28 cellular contexts compared by ENCODE assay signal in genomic region chr9:134704499-134704898, GRCh38.
A peak's percentile ranks its signal among the peaks of the same experiment; 100 is the strongest.
DNase-seq lines count a peak whose midpoint lies in the region; ATAC-seq and TF ChIP-seq lines count a peak whose summit lies in the region.
"Had no signal": no experiment of that assay in that cellular context is flagged by ENCODE, and none has a peak within 500 bp of the region (broad histone marks: within the 10 kb centered on the region; RNA-seq: fewer than 3 reads in every experiment).

No MANE protein-coding gene starts in this region.

- DNase-seq in HFFc6 (no peak), astrocyte of the hippocampus (ENCODE audit: low read depth, low spot score) (peak; percentile 70), NCI-H82 treated with DMSO at 0.1 percent for 48 hours (lab: John Stamatoyannopoulos, UW; ENCODE audit: unreplicated experiment) (no peak), Kasumi-1 (lab: John Stamatoyannopoulos, UW) (no peak), colonic mucosa (no peak)
- no peak for DNase-seq in stimulated activated effector memory CD8-positive, alpha-beta T cell treated with anti-CD3 and anti-CD28 coated beads, Interleukin-12 subunit alpha, Interleukin-12 subunit beta, amount 100 ng/mL, for 72 hours (ENCODE audit: low spot score in 2 of 2)
- no peak for DNase-seq in stimulated activated naive CD4-positive, alpha-beta T cell treated with Interleukin-2 at 50 U/mL for 16 hours (lab: John Stamatoyannopoulos, UW)
- DNase-seq: activated CD4-positive, alpha-beta T cell treated with anti-CD3 and anti-CD28 coated beads for 36 hours; activated naive CD8-positive, alpha-beta T cell treated with anti-CD3 and anti-CD28 coated beads for 36 hours; activated T-cell treated with anti-CD3 and anti-CD28 coated beads for 4 hours; aorta; cerebellar nuclear complex; DMS53; GF-D8; glutamatergic neuron; NCI-H1417; NCI-H2081 treated with DMSO at 0.1 percent for 48 hours; NCI-H345; NCI-H82; stimulated activated CD4-positive, alpha-beta T cell treated with anti-CD3 and anti-CD28 coated beads, Interleukin-1b, Interleukin-23, amount 100 ng/mL, for 48 hours; stimulated activated CD8-positive, alpha-beta memory T cell treated with anti-CD3 and anti-CD28 coated beads, Interleukin-4, amount 100 ng/mL, for 48 hours; upper lobe of left lung had no signal

- peak overlapping the region; percentile 19; the same call in 1 of the 2 replicates for H3K4me3 Mint-ChIP-seq in HFFc6
- no peak overlapping the region for H3K4me3 Mint-ChIP-seq in stimulated activated effector memory CD8-positive, alpha-beta T cell treated with anti-CD3 and anti-CD28 coated beads, Interleukin-12 subunit alpha, Interleukin-12 subunit beta, amount 100 ng/mL, for 72 hours
- H3K4me3 Mint-ChIP-seq: activated CD4-positive, alpha-beta T cell treated with anti-CD3 and anti-CD28 coated beads for 36 hours; activated naive CD8-positive, alpha-beta T cell treated with anti-CD3 and anti-CD28 coated beads for 36 hours; IgD-negative memory B cell; T-helper 2 cell treated with Interferon-gamma antibody and Interleukin-4, amounts not matched to agents 5 μg/mL and 100 μg/mL, for 36 hours had no signal

- WGBS in mesodermal cell (ENCODE audit: insufficient coverage in 2 of 2), 2 experiments, result 87 to 88% methylated on average over 8 of the region's 10 CpGs

- H3K4me1 ChIP-seq in mesodermal cell (ENCODE audit: control insufficient read depth, insufficient read depth, low read length, poor library complexity, severe bottlenecking) (peaks cover 41% of the 10 kb centered on the region), colonic mucosa (no peaks in the 10 kb centered on the region)
- H3K4me1 ChIP-seq: HAP-1, psoas muscle had no signal

- H3K27me3 ChIP-seq in colonic mucosa, result no peaks in the 10 kb centered on the region
- H3K27me3 ChIP-seq: upper lobe of left lung had no signal

- H3K4me3 ChIP-seq in mesodermal cell (ENCODE audit: extremely low read depth, insufficient read depth, low read length, poor library complexity, severe bottlenecking), result no peak overlapping the region
- H3K4me3 ChIP-seq in colonic mucosa, result no peak overlapping the region
- H3K4me3 ChIP-seq: BLaER1 treated with 17β-estradiol and CSF1 and Interleukin-3, amounts not matched to agents 10 nM and 100 nM; HAP-1; psoas muscle; upper lobe of left lung had no signal

- H3K27me3 Mint-ChIP-seq in HFFc6 (ENCODE audit: insufficient read depth), result peaks cover 25% of the 10 kb centered on the region
- H3K27me3 Mint-ChIP-seq: activated CD4-positive, alpha-beta T cell treated with anti-CD3 and anti-CD28 coated beads for 36 hours; activated naive CD8-positive, alpha-beta T cell treated with anti-CD3 and anti-CD28 coated beads for 36 hours had no signal

- peaks cover 23% of the 10 kb centered on the region for H3K36me3 Mint-ChIP-seq in HFFc6 (ENCODE audit: low read depth)
- H3K36me3 Mint-ChIP-seq in stimulated activated effector memory CD8-positive, alpha-beta T cell treated with anti-CD3 and anti-CD28 coated beads, Interleukin-12 subunit alpha, Interleukin-12 subunit beta, amount 100 ng/mL, for 72 hours, result peaks cover 5% of the 10 kb centered on the region
- H3K36me3 Mint-ChIP-seq: activated naive CD8-positive, alpha-beta T cell treated with anti-CD3 and anti-CD28 coated beads for 36 hours; IgD-negative memory B cell had no signal

- peaks cover 99% of the 10 kb centered on the region for H3K36me3 ChIP-seq in mesodermal cell (ENCODE audit: control insufficient read depth, insufficient read depth, low read length)
- H3K36me3 ChIP-seq in colonic mucosa, result no peaks in the 10 kb centered on the region
- H3K36me3 ChIP-seq: HAP-1 had no signal

- no peak for ATAC-seq in stimulated activated effector memory CD8-positive, alpha-beta T cell treated with anti-CD3 and anti-CD28 coated beads, Interleukin-12 subunit alpha, Interleukin-12 subunit beta, amount 100 ng/mL, for 72 hours
- ATAC-seq: activated CD4-positive, alpha-beta T cell treated with anti-CD3 and anti-CD28 coated beads for 36 hours; psoas muscle had no signal

- H3K9ac ChIP-seq in colonic mucosa (ENCODE audit: low read depth in 2 of 2, low read length in 2 of 2), result no peak overlapping the region
- H3K9ac ChIP-seq: BLaER1 treated with 17β-estradiol and CSF1 and Interleukin-3, amounts not matched to agents 10 nM and 100 nM had no signal

- H3K9me3 Mint-ChIP-seq in HFFc6, result no peaks in the 10 kb centered on the region
- no peaks in the 10 kb centered on the region for H3K9me3 Mint-ChIP-seq in stimulated activated effector memory CD8-positive, alpha-beta T cell treated with anti-CD3 and anti-CD28 coated beads, Interleukin-12 subunit alpha, Interleukin-12 subunit beta, amount 100 ng/mL, for 72 hours
- H3K9me3 Mint-ChIP-seq: activated naive CD8-positive, alpha-beta T cell treated with anti-CD3 and anti-CD28 coated beads for 36 hours; IgD-negative memory B cell; T-helper 2 cell treated with Interferon-gamma antibody and Interleukin-4, amounts not matched to agents 5 μg/mL and 100 μg/mL, for 36 hours had no signal

- H3K9me3 ChIP-seq in mesodermal cell (ENCODE audit: control insufficient read depth, low read length) (no peaks in the 10 kb centered on the region), colonic mucosa (no peaks in the 10 kb centered on the region)
- H3K9me3 ChIP-seq: BLaER1 treated with 17β-estradiol and CSF1 and Interleukin-3, amounts not matched to agents 10 nM and 100 nM; HAP-1; psoas muscle; upper lobe of left lung had no signal

- H3K4me1 Mint-ChIP-seq in HFFc6 (ENCODE audit: low read depth), result peaks cover 61% of the 10 kb centered on the region
- H3K4me1 Mint-ChIP-seq in stimulated activated effector memory CD8-positive, alpha-beta T cell treated with anti-CD3 and anti-CD28 coated beads, Interleukin-12 subunit alpha, Interleukin-12 subunit beta, amount 100 ng/mL, for 72 hours, result peaks cover 5% of the 10 kb centered on the region
- H3K4me1 Mint-ChIP-seq: activated CD4-positive, alpha-beta T cell treated with anti-CD3 and anti-CD28 coated beads for 36 hours; activated naive CD8-positive, alpha-beta T cell treated with anti-CD3 and anti-CD28 coated beads for 36 hours; IgD-negative memory B cell had no signal

- H3K27ac Mint-ChIP-seq in HFFc6, result peak overlapping the region; percentile 54
- H3K27ac Mint-ChIP-seq in stimulated activated effector memory CD8-positive, alpha-beta T cell treated with anti-CD3 and anti-CD28 coated beads, Interleukin-12 subunit alpha, Interleukin-12 subunit beta, amount 100 ng/mL, for 72 hours, result peak overlapping the region; percentile 33
- H3K27ac Mint-ChIP-seq: activated CD4-positive, alpha-beta T cell treated with anti-CD3 and anti-CD28 coated beads for 36 hours; activated naive CD8-positive, alpha-beta T cell treated with anti-CD3 and anti-CD28 coated beads for 36 hours; IgD-negative memory B cell; T-helper 2 cell treated with Interferon-gamma antibody and Interleukin-4, amounts not matched to agents 5 μg/mL and 100 μg/mL, for 36 hours had no signal

- TF ChIP-seq CTCF in HFFc6 (IDR thresholded peaks at IDR 0.05) (no peak), colonic mucosa (IDR thresholded peaks at IDR 0.05) (no peak)

- intact Hi-C loops in colonic mucosa (cut with DNase I), result no loop called here

- H3K27ac ChIP-seq in mesodermal cell (ENCODE audit: low read depth, low read length, severe bottlenecking) (peak overlapping the region; percentile 23), colonic mucosa (no peak overlapping the region)
- H3K27ac ChIP-seq: BLaER1 treated with 17β-estradiol and CSF1 and Interleukin-3, amounts not matched to agents 10 nM and 100 nM; psoas muscle; upper lobe of left lung had no signal
